Comparison of ENCODE assay signal across 16 cellular contexts in genomic region chr20:6702144-6702543, GRCh38.
DNase-seq lines count a peak whose midpoint lies in the region; ATAC-seq, FAIRE-seq and TF ChIP-seq lines count a peak whose summit lies in the region.
"Had no signal": no experiment of that assay in that cellular context is flagged by ENCODE, and none has a peak within 500 bp of the region (broad histone marks: within the 10 kb centered on the region; RNA-seq: fewer than 3 reads in every experiment).

No MANE protein-coding gene starts in this region.

- CTCF ChIA-PET in PC-3 (lab: Charles Lee): no interaction called here

- peaks cover 72% of the 10 kb centered on the region for H3K4me1 ChIP-seq in PC-3 (ENCODE audit: insufficient read depth, low read length)
- peaks cover 54% of the 10 kb centered on the region for H3K4me1 ChIP-seq in hepatocyte (ENCODE audit: insufficient read depth)

- TF ChIP-seq CTCF in 22Rv1 (IDR thresholded peaks at IDR 0.05) (no peak), PC-3 (conservative IDR thresholded peaks at IDR 0.05; ENCODE audit: low read depth, low read length) (no peak), hepatocyte (IDR thresholded peaks at IDR 0.05; ENCODE audit: poor library complexity) (no peak)

- H3K27ac ChIP-seq in 22Rv1 (peak overlapping the region; percentile 99), PC-3 (ENCODE audit: low read length) (no peak overlapping the region), hepatocyte (peak overlapping the region; percentile 97)

- H3F3A ChIP-seq in PC-3 (ENCODE audit: low read length, unreplicated experiment): no peaks in the 10 kb centered on the region

- H3K79me2 ChIP-seq in PC-3 (ENCODE audit: low read length) (no peaks in the 10 kb centered on the region), hepatocyte (no peaks in the 10 kb centered on the region)

- intact Hi-C loops in PC-3 (cut with micrococcal nuclease): no loop called here

- no TSS peak for BruUV-seq in PC-3 (replicated peaks; lab: Mats Ljungman, UMichigan)

- ATAC-seq in PC-3 (no peak), GM21737 (IDR thresholded peaks at IDR 0.05; ENCODE audit: unreplicated experiment) (no peak)

- H3K36me3 ChIP-seq in PC-3 (ENCODE audit: low read depth, low read length): no peaks in the 10 kb centered on the region
- no peaks in the 10 kb centered on the region for H3K36me3 ChIP-seq in hepatocyte (replicated peaks; ENCODE audit: insufficient read depth, low read depth)

- no peak for FAIRE-seq in GM12892 (lab: Jason Lieb, UNC)
- FAIRE-seq: D721Med had no signal

- DNase-seq in PC-3: peak; percentile 27
- DNase-seq in hepatocyte (ENCODE audit: low spot score): no peak
- peak; percentile 50 for DNase-seq in pulmonary artery endothelial cell (ENCODE audit: low read depth, low spot score)
- DNase-seq in GM12892 (ENCODE audit: insufficient read length): no peak
- DNase-seq in COR-L47 (lab: John Stamatoyannopoulos, UW): no peak
- DNase-seq in GM03348 (ENCODE audit: low spot score): no peak
- DNase-seq: CD4-positive, CD25-positive, alpha-beta regulatory T cell; H7; Karpas-422; NCI-H1417 treated with DMSO at 0.1 percent for 48 hours; NCI-H2029 treated with DMSO at 0.1 percent for 48 hours; NCI-H510A treated with DMSO at 0.1 percent for 48 hours; SIG-M5 had no signal

- no peak overlapping the region for H3K4me2 ChIP-seq in PC-3 (ENCODE audit: low read length)
- H3K4me2 ChIP-seq in hepatocyte: no peak overlapping the region

- H2AFZ ChIP-seq in PC-3 (ENCODE audit: low read length) (no peak overlapping the region), hepatocyte (no peak overlapping the region)

- POLR2A ChIA-PET in PC-3 (lab: Charles Lee; ENCODE audit: unreplicated experiment): no interaction called here

- no peaks in the 10 kb centered on the region for H3K9me2 ChIP-seq in PC-3 (replicated peaks; ENCODE audit: low read length)
- no peaks in the 10 kb centered on the region for H3K9me2 ChIP-seq in hepatocyte (replicated peaks; ENCODE audit: insufficient read depth)

- H3K9me3 ChIP-seq in PC-3 (ENCODE audit: low read length): no peaks in the 10 kb centered on the region
- no peaks in the 10 kb centered on the region for H3K9me3 ChIP-seq in hepatocyte (ENCODE audit: low read depth)

- H3K27me3 ChIP-seq in PC-3 (ENCODE audit: low read length): no peaks in the 10 kb centered on the region
- H3K27me3 ChIP-seq in hepatocyte: no peaks in the 10 kb centered on the region

- H4K20me1 ChIP-seq in PC-3 (ENCODE audit: low read length) (no peaks in the 10 kb centered on the region), hepatocyte (ENCODE audit: insufficient read depth, poor library complexity, severe bottlenecking) (no peaks in the 10 kb centered on the region)

- H3K9ac ChIP-seq in PC-3 (ENCODE audit: low read length): no peak overlapping the region

- TF ChIP-seq POLR2A in GM12892 (IDR thresholded peaks at IDR 0.05; ENCODE audit: low read depth, low read length): no peak

- H3K4me3 ChIP-seq in PC-3 (ENCODE audit: low read length) (no peak overlapping the region), hepatocyte (no peak overlapping the region)

Comparison
In these comparisons a context has a peak if more than half of its experiments do, and no peak if none do; other contexts are left out.
1. DNase-seq: peak in PC-3 (single experiment) and pulmonary artery endothelial cell (single experiment); none in hepatocyte (single experiment), GM12892 (single experiment), COR-L47 (single experiment) and GM03348 (single experiment).